10 cellular contexts compared by ENCODE assay signal in genomic region chr9:124503713-124504529, GRCh38. TPM values are rescaled to one million over a fixed set of nuclear protein-coding genes. Genes with fewer than 3 reads are reported as not detected.
DNase-seq lines count a peak whose midpoint lies in the region; ATAC-seq and TF ChIP-seq lines count a peak whose summit lies in the region.
"Had no signal": no experiment of that assay in that cellular context is flagged by ENCODE, and none has a peak within 500 bp of the region (broad histone marks: within the 10 kb centered on the region; RNA-seq: fewer than 3 reads in every experiment).

No MANE protein-coding gene starts in this region.

- H3K9me3 ChIP-seq in ascending aorta: no peaks in the 10 kb centered on the region
- H3K9me3 ChIP-seq in naive thymus-derived CD4-positive, alpha-beta T cell (ENCODE audit: control insufficient read depth in 2 of 3, low read length in 3 of 3): no peaks in the 10 kb centered on the region

- H3K4me3 Mint-ChIP-seq in Calu3 (ENCODE audit: low read depth, unreplicated experiment): peak overlapping the region; percentile 62
- H3K4me3 Mint-ChIP-seq in naive thymus-derived CD4-positive, alpha-beta T cell: peak overlapping the region; percentile 73 to 94 (median 84)

- peaks cover 13% of the 10 kb centered on the region for H3K27me3 ChIP-seq in ascending aorta
- peaks cover 0 to 9% of the 10 kb centered on the region in 2 donors for H3K27me3 ChIP-seq in naive thymus-derived CD4-positive, alpha-beta T cell (ENCODE audit: control insufficient read depth in 2 of 2, insufficient read depth in 2 of 2, low read length in 2 of 2)

- ATAC-seq in naive thymus-derived CD4-positive, alpha-beta T cell: no peak

- no peaks in the 10 kb centered on the region for H3K36me3 ChIP-seq in ascending aorta
- no peaks in the 10 kb centered on the region for H3K36me3 ChIP-seq in naive thymus-derived CD4-positive, alpha-beta T cell (ENCODE audit: control insufficient read depth in 2 of 3, insufficient read depth in 3 of 3, low read length in 3 of 3)

- H3K4me1 Mint-ChIP-seq in Calu3 (ENCODE audit: low read depth, unreplicated experiment): peaks cover 9% of the 10 kb centered on the region
- peaks cover 6 to 17% (median 8%) of the 10 kb centered on the region in 7 donors for H3K4me1 Mint-ChIP-seq in naive thymus-derived CD4-positive, alpha-beta T cell

- peaks cover 0 to 6% of the 10 kb centered on the region in 2 donors for H3K4me1 ChIP-seq in ascending aorta
- H3K4me1 ChIP-seq in naive thymus-derived CD4-positive, alpha-beta T cell (ENCODE audit: control insufficient read depth in 2 of 2, insufficient read depth in 2 of 2, low read length in 2 of 2): no peaks in the 10 kb centered on the region
- H3K4me1 ChIP-seq: foreskin keratinocyte had no signal

- no peak for TF ChIP-seq CTCF in Calu3 (IDR thresholded peaks at IDR 0.05; ENCODE audit: unreplicated experiment)
- TF ChIP-seq CTCF in ascending aorta (IDR thresholded peaks at IDR 0.05): no peak
- no peak for TF ChIP-seq CTCF in RWPE1 (conservative IDR thresholded peaks at IDR 0.05; ENCODE audit: low read depth)

- intact Hi-C loops in Calu3 (cut with micrococcal nuclease; ENCODE audit: unreplicated experiment) (no loop called here), ascending aorta (cut with DNase I) (loop anchor here (10.0 kb wide), 1 partner anchor 311 kb away; no protein-coding TSS in a partner anchor)
- intact Hi-C loops in naive thymus-derived CD4-positive, alpha-beta T cell (cut with micrococcal nuclease): no loop called here

- H3K27ac ChIP-seq in ascending aorta (no peak overlapping the region), RWPE1 (no peak overlapping the region)
- no peak overlapping the region for H3K27ac ChIP-seq in naive thymus-derived CD4-positive, alpha-beta T cell (ENCODE audit: low read depth, low read length)
- H3K27ac ChIP-seq: foreskin keratinocyte had no signal

- no TSS peak for BruUV-seq in Calu3 (replicated peaks; lab: Mats Ljungman, UMichigan)

- H3K9me3 Mint-ChIP-seq in Calu3 (ENCODE audit: low read depth, unreplicated experiment): no peaks in the 10 kb centered on the region
- peaks cover 0 to 4% (median 0%) of the 10 kb centered on the region in 11 donors for H3K9me3 Mint-ChIP-seq in naive thymus-derived CD4-positive, alpha-beta T cell

- peaks cover 69% of the 10 kb centered on the region for H3K27me3 Mint-ChIP-seq in Calu3 (ENCODE audit: unreplicated experiment)
- peaks cover 12 to 41% (median 25%) of the 10 kb centered on the region in 5 donors for H3K27me3 Mint-ChIP-seq in naive thymus-derived CD4-positive, alpha-beta T cell

- no peaks in the 10 kb centered on the region for H3K36me3 Mint-ChIP-seq in Calu3 (ENCODE audit: insufficient read depth, unreplicated experiment)
- peaks cover 0 to 5% (median 0%) of the 10 kb centered on the region in 5 donors for H3K36me3 Mint-ChIP-seq in naive thymus-derived CD4-positive, alpha-beta T cell

- POLR2A ChIA-PET in naive thymus-derived CD4-positive, alpha-beta T cell (lab: Charles Lee): no interaction called here
- POLR2A ChIA-PET in RWPE1 (lab: Yijun Ruan, JAX; ENCODE audit: low non-redundant PET): no interaction called here

- CTCF ChIA-PET in Calu3 (lab: Charles Lee): no interaction called here
- CTCF ChIA-PET in naive thymus-derived CD4-positive, alpha-beta T cell (lab: Charles Lee): no interaction called here
- CTCF ChIA-PET in RWPE1 (lab: Yijun Ruan, JAX): interaction anchor here (0.7 kb wide), 2 partner anchors 208 to 457 kb away, joined by 3 to 4 read pairs; no protein-coding TSS in a partner anchor

- peak overlapping the region; percentile 18 to 45 for H3K4me3 ChIP-seq in ascending aorta
- no peak overlapping the region for H3K4me3 ChIP-seq in naive thymus-derived CD4-positive, alpha-beta T cell (ENCODE audit: low read length)

- DNase-seq in 8988T: peak; percentile 24
- no peak for DNase-seq in Calu3
- DNase-seq in ascending aorta (ENCODE audit: low spot score in 2 of 2): no peak
- no peak for DNase-seq in naive thymus-derived CD4-positive, alpha-beta T cell
- DNase-seq in COR-L47 (lab: John Stamatoyannopoulos, UW): no peak
- no peak for DNase-seq in RWPE1 (ENCODE audit: low spot score)
- no peak for DNase-seq in DMS79 treated with DMSO at 0.1 percent for 48 hours (lab: John Stamatoyannopoulos, UW)
- DNase-seq in NCI-H446 (lab: John Stamatoyannopoulos, UW): no peak

- H3K27ac Mint-ChIP-seq in Calu3 (ENCODE audit: unreplicated experiment): peak overlapping the region; percentile 66
- H3K27ac Mint-ChIP-seq in naive thymus-derived CD4-positive, alpha-beta T cell: peak overlapping the region in 2 of 9 donors; percentile 46 to 73

RNA-seq across cellular contexts. Expression of gene NR5A1, which starts 3.3 kb away (rescaled TPM):
- total RNA-seq in Calu3 (2022): 0.12 TPM in 1 of 2 replicates, not detected in the other
- 0.96 TPM for total RNA-seq in ascending aorta
- total RNA-seq in naive thymus-derived CD4-positive, alpha-beta T cell: under 1 TPM in 1 of 5 experiments, not detected in 4; 0.11 TPM
- polyA plus RNA-seq in naive thymus-derived CD4-positive, alpha-beta T cell: not detected
- total RNA-seq: foreskin keratinocyte, renal cortical epithelial cell had no signal
- polyA plus RNA-seq: foreskin keratinocyte had no signal

RNA-seq across cellular contexts. Expression of gene ADGRD2, which starts 53.7 kb away (rescaled TPM):
- not detected in 2 replicates for total RNA-seq in Calu3 (2022)
- total RNA-seq in ascending aorta: not detected
- total RNA-seq in naive thymus-derived CD4-positive, alpha-beta T cell: not detected
- polyA plus RNA-seq in naive thymus-derived CD4-positive, alpha-beta T cell: not detected
- total RNA-seq: renal cortical epithelial cell had no signal
